ENCODE assay signal across 1 cellular context in genomic region chr17:1108560-1108809, GRCh38.
TF ChIP-seq lines count a peak whose summit lies in the region.

No MANE protein-coding gene starts in this region.

TF ChIP-seq in H1, 55 proteins besides CTCF, POLR2A, EP300 and RAD21 (continued from another document):
- TF ChIP-seq CHD7 (IDR thresholded peaks at IDR 0.05; ENCODE audit: insufficient replicate concordance, low read length) (no peak), KDM5A (IDR thresholded peaks at IDR 0.05; ENCODE audit: low read length) (no peak), SUZ12 (IDR thresholded peaks at IDR 0.05; ENCODE audit: low read length) (no peak), CHD1 (IDR thresholded peaks at IDR 0.05; ENCODE audit: low read depth, low read length) (no peak), EGR1 (IDR thresholded peaks at IDR 0.05; ENCODE audit: borderline replicate concordance, low read depth, low read length) (no peak)
